In the genomic region with DNA sequence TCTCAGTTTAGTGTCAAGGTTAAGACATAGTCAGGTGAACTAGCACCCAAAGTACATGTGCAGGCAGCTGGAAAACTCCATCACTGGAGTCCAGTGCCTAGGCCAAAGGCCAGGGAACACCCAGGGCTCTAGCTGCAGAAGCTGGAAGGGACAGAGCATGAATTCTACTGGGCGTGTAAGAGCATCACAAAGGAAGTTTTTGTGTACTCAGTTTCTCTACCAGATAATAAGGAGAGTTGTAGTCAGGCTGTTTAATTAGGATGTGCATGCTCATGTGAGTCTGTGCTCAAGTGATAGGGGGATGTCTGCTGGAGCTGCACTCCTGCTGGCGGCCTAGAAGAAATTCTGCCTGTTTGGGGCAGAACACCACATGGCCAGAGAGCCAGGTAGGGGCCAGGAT, we compare ENCODE assay signal across 9 cellular contexts. TPM values are rescaled to one million over a fixed set of nuclear protein-coding genes. Genes with fewer than 3 reads are reported as not detected.
DNase-seq lines count a peak whose midpoint lies in the region; ATAC-seq and TF ChIP-seq lines count a peak whose summit lies in the region.
"Had no signal": no experiment of that assay in that cellular context is flagged by ENCODE, and none has a peak within 500 bp of the region (broad histone marks: within the 10 kb centered on the region; RNA-seq: fewer than 3 reads in every experiment).

No MANE protein-coding gene starts in this region.

- H3K4me3 ChIP-seq in CD8-positive, alpha-beta memory T cell (ENCODE audit: low read length): peak overlapping the region; percentile 66
- peak overlapping the region; percentile 80 for H3K4me3 ChIP-seq in Karpas-422 (ENCODE audit: low read length)
- H3K4me3 ChIP-seq in astrocyte of the cerebellum (ENCODE audit: low read depth, low read length): peak overlapping the region; percentile 60

- H3K27me3 ChIP-seq in CD8-positive, alpha-beta memory T cell (ENCODE audit: insufficient read depth, low read length, poor library complexity, severe bottlenecking): no peaks in the 10 kb centered on the region
- no peaks in the 10 kb centered on the region for H3K27me3 ChIP-seq in Karpas-422 (ENCODE audit: low read length)

- H3K9me2 ChIP-seq in Karpas-422 (replicated peaks; ENCODE audit: insufficient read depth, low read length): no peaks in the 10 kb centered on the region

- ATAC-seq in naive thymus-derived CD8-positive, alpha-beta T cell: no peak

- peak overlapping the region; percentile 74 for H3K4me2 ChIP-seq in Karpas-422 (ENCODE audit: low read depth, low read length, poor library complexity, severe bottlenecking)

- H3K36me3 ChIP-seq in CD8-positive, alpha-beta memory T cell (ENCODE audit: insufficient read depth, low read length): no peaks in the 10 kb centered on the region
- no peaks in the 10 kb centered on the region for H3K36me3 ChIP-seq in Karpas-422 (ENCODE audit: insufficient read depth, low read length)

- H2AFZ ChIP-seq in Karpas-422 (ENCODE audit: low read length): no peak overlapping the region

- peaks cover 0 to 1% of the 10 kb centered on the region in 2 donors for H3K27me3 Mint-ChIP-seq in CD8-positive, alpha-beta memory T cell
- H3K27me3 Mint-ChIP-seq in naive thymus-derived CD8-positive, alpha-beta T cell: peaks cover 0 to 5% (median 2%) of the 10 kb centered on the region in 5 donors

- peak overlapping the region; percentile 85 for H3K9ac ChIP-seq in Karpas-422 (ENCODE audit: low read length)

- peak overlapping the region in 3 of 8 donors; percentile 7 to 59 (median 35) for H3K27ac Mint-ChIP-seq in CD8-positive, alpha-beta memory T cell
- peak overlapping the region in 5 of 10 donors; percentile 17 to 54 (median 29) for H3K27ac Mint-ChIP-seq in naive thymus-derived CD8-positive, alpha-beta T cell

- peaks cover 15% of the 10 kb centered on the region for H3K79me2 ChIP-seq in Karpas-422 (ENCODE audit: low read length)

- in situ Hi-C loops in astrocyte of the cerebellum (cut with HindIII; ENCODE audit: low sequenced_read_pairs): no loop called here

- H3K9me3 ChIP-seq in CD8-positive, alpha-beta memory T cell (ENCODE audit: low read length): no peaks in the 10 kb centered on the region
- H3K9me3 ChIP-seq in Karpas-422 (ENCODE audit: low read length): peaks cover 4% of the 10 kb centered on the region; the same call in 1 of the 2 replicates

- H3K36me3 Mint-ChIP-seq in CD8-positive, alpha-beta memory T cell: peaks cover 1 to 11% (median 3%) of the 10 kb centered on the region in 3 donors
- H3K36me3 Mint-ChIP-seq in naive thymus-derived CD8-positive, alpha-beta T cell: peaks cover 0 to 9% (median 7%) of the 10 kb centered on the region in 3 donors

- peak overlapping the region; percentile 0 for H3K27ac ChIP-seq in CD8-positive, alpha-beta memory T cell (ENCODE audit: low read depth, low read length)
- no peak overlapping the region; the same call in 1 of the 2 replicates for H3K27ac ChIP-seq in Karpas-422 (ENCODE audit: low read length)

- POLR2A ChIA-PET in CD8-positive, alpha-beta memory T cell (lab: Charles Lee): interaction anchor here (3.0 kb wide), 1 partner anchor 58 kb away, joined by 23 read pairs; a partner anchor contains a TSS
- POLR2A ChIA-PET in naive thymus-derived CD8-positive, alpha-beta T cell (lab: Charles Lee): interaction anchor here (0.8 to 1.6 kb wide), 2 partner anchors 18 to 58 kb away, joined by 3 to 5 read pairs; a partner anchor contains a TSS

- peaks cover 16 to 28% (median 19%) of the 10 kb centered on the region in 3 donors for H3K4me1 Mint-ChIP-seq in CD8-positive, alpha-beta memory T cell
- peaks cover 20 to 24% (median 22%) of the 10 kb centered on the region in 4 donors for H3K4me1 Mint-ChIP-seq in naive thymus-derived CD8-positive, alpha-beta T cell

- peaks cover 14% of the 10 kb centered on the region for H3K4me1 ChIP-seq in CD8-positive, alpha-beta memory T cell (ENCODE audit: insufficient read depth, low read length)
- H3K4me1 ChIP-seq in Karpas-422 (ENCODE audit: low read length): peaks cover 16% of the 10 kb centered on the region

- TF ChIP-seq CTCF in astrocyte of the cerebellum (IDR thresholded peaks at IDR 0.05; ENCODE audit: low read depth, low read length, missing control alignments): no peak

- no peaks in the 10 kb centered on the region for H3K9me3 Mint-ChIP-seq in CD8-positive, alpha-beta memory T cell
- H3K9me3 Mint-ChIP-seq in naive thymus-derived CD8-positive, alpha-beta T cell: peaks cover 0 to 5% (median 0%) of the 10 kb centered on the region in 9 donors

- CTCF ChIA-PET in CD8-positive, alpha-beta memory T cell (lab: Charles Lee): interaction anchor here (1.8 kb wide), 1 partner anchor 59 kb away, joined by 4 read pairs; no protein-coding TSS in a partner anchor

- DNase-seq in CD8-positive, alpha-beta memory T cell: no peak
- DNase-seq in Karpas-422 (no peak), astrocyte of the cerebellum (ENCODE audit: low read depth) (no peak), NCI-H2107 (lab: John Stamatoyannopoulos, UW) (no peak), NCI-H2171 (lab: John Stamatoyannopoulos, UW) (no peak), NK-92 (lab: John Stamatoyannopoulos, UW; ENCODE audit: unreplicated experiment) (no peak)
- DNase-seq in naive thymus-derived CD8-positive, alpha-beta T cell: no peak
- DNase-seq in stimulated activated CD4-positive, alpha-beta T cell treated with anti-CD3 and anti-CD28 coated beads, Interleukin-12 subunit alpha, Interleukin-12 subunit beta, amount 100 ng/mL, for 4 hours: no peak
- DNase-seq: activated CD8-positive, alpha-beta memory T cell treated with anti-CD3 and anti-CD28 coated beads, Interleukin-2, amount 50 U/mL, for 4 hours had no signal

- no peaks in the 10 kb centered on the region for H4K20me1 ChIP-seq in Karpas-422 (ENCODE audit: insufficient read depth, low read depth, low read length)

- peak overlapping the region in 6 of 7 donors; percentile 1 to 95 (median 80) for H3K4me3 Mint-ChIP-seq in CD8-positive, alpha-beta memory T cell
- H3K4me3 Mint-ChIP-seq in naive thymus-derived CD8-positive, alpha-beta T cell: peak overlapping the region; percentile 29 to 96 (median 90)

RNA-seq across cellular contexts. Expression of a gene that starts 8.1 kb away (rescaled TPM):
- 1 to 10 TPM; 4.6 to 5.2 TPM for total RNA-seq in CD8-positive, alpha-beta memory T cell
- 1.8 TPM for polyA plus RNA-seq in CD8-positive, alpha-beta memory T cell
- 15.5 and 31.2 TPM in 2 replicates for total RNA-seq in Karpas-422 (2014; rRNA removed; shearing (Covaris generic); ENCODE audit: low replicate concordance)
- total RNA-seq in naive thymus-derived CD8-positive, alpha-beta T cell: 10 to 100 TPM; 27.2 TPM
- polyA plus RNA-seq in naive thymus-derived CD8-positive, alpha-beta T cell: 1 to 10 TPM in 2 of 3 donors, under 1 TPM in 1; 0.66 to 1.7 (median 1.1) TPM

RNA-seq across cellular contexts. Expression of a gene that starts 43.2 kb away (rescaled TPM):
- under 1 TPM; 0.11 to 0.24 TPM for total RNA-seq in CD8-positive, alpha-beta memory T cell
- polyA plus RNA-seq in CD8-positive, alpha-beta memory T cell: not detected
- 0.43 TPM in 1 of 2 replicates, not detected in the other for total RNA-seq in Karpas-422 (2014; rRNA removed; shearing (Covaris generic); ENCODE audit: low replicate concordance)
- 1 to 10 TPM; 1.6 to 1.9 TPM for total RNA-seq in naive thymus-derived CD8-positive, alpha-beta T cell
- polyA plus RNA-seq in naive thymus-derived CD8-positive, alpha-beta T cell: not detected

RNA-seq across cellular contexts. Expression of a gene that starts 57.9 kb away (rescaled TPM):
- 100 to 1,000 TPM; 203 to 207 TPM for total RNA-seq in CD8-positive, alpha-beta memory T cell
- polyA plus RNA-seq in CD8-positive, alpha-beta memory T cell: 40.3 TPM
- total RNA-seq in Karpas-422 (2014; rRNA removed; shearing (Covaris generic); ENCODE audit: low replicate concordance): 61.4 and 69.9 TPM in 2 replicates
- total RNA-seq in naive thymus-derived CD8-positive, alpha-beta T cell: 100 to 1,000 TPM; 233 to 241 TPM
- polyA plus RNA-seq in naive thymus-derived CD8-positive, alpha-beta T cell: 10 to 100 TPM; 41.1 to 54.8 (median 41.8) TPM
